1 cellular context compared by ENCODE assay signal in genomic region chr20:37602634-37603033, GRCh38.
TF ChIP-seq lines count a peak whose summit lies in the region.

No MANE protein-coding gene starts in this region.

TF ChIP-seq in HepG2, 621 proteins besides CTCF, POLR2A, EP300 and RAD21 (continued from another document):
- TF ChIP-seq BRF2 (CRISPR knock-in tag; IDR thresholded peaks at IDR 0.05) = no peak
- TF ChIP-seq PBX2 (CRISPR knock-in tag; IDR thresholded peaks at IDR 0.05) = no peak
- TF ChIP-seq ZNF142 (CRISPR knock-in tag; IDR thresholded peaks at IDR 0.05) = no peak
- TF ChIP-seq ZNF652 (CRISPR knock-in tag; IDR thresholded peaks at IDR 0.05; ENCODE audit: borderline replicate concordance, low read depth) = no peak
- no peak for TF ChIP-seq SNAPC4 (CRISPR knock-in tag; IDR thresholded peaks at IDR 0.05)
- TF ChIP-seq ZHX1 (CRISPR knock-in tag; IDR thresholded peaks at IDR 0.05; ENCODE audit: low read depth) = no peak
- no peak for TF ChIP-seq ETV5 (CRISPR knock-in tag; IDR thresholded peaks at IDR 0.05; ENCODE audit: borderline replicate concordance)
- TF ChIP-seq ZSCAN30 (CRISPR knock-in tag; IDR thresholded peaks at IDR 0.05) = no peak
- no peak for TF ChIP-seq SALL1 (CRISPR knock-in tag; IDR thresholded peaks at IDR 0.05)
- TF ChIP-seq MAFK (conservative IDR thresholded peaks at IDR 0.05 in 1 of 2, IDR thresholded peaks at IDR 0.05 in 1 of 2; ENCODE audit: low read length in 2 of 2) = peak; percentile 66 to 86
- TF ChIP-seq RFXAP (CRISPR knock-in tag; IDR thresholded peaks at IDR 0.05; ENCODE audit: borderline replicate concordance) = no peak
- TF ChIP-seq MAFF (IDR thresholded peaks at IDR 0.05; ENCODE audit: low read depth, low read length) = peak; percentile 74
- TF ChIP-seq CREB1 (IDR thresholded peaks at IDR 0.05) = peak; percentile 40; the same call in 1 of the 2 replicates
- TF ChIP-seq CREB1 (CRISPR knock-in tag; IDR thresholded peaks at IDR 0.05) = no peak
TF ChIP-seq in HepG2: peak in this region for 4.
